Comparison of ENCODE assay signal across 20 cellular contexts in genomic region chr10:33064706-33065105, GRCh38.
A peak's percentile ranks its signal among the peaks of the same experiment; 100 is the strongest.
DNase-seq lines count a peak whose midpoint lies in the region; ATAC-seq and TF ChIP-seq lines count a peak whose summit lies in the region.
"Had no signal": no experiment of that assay in that cellular context is flagged by ENCODE, and none has a peak within 500 bp of the region (broad histone marks: within the 10 kb centered on the region; RNA-seq: fewer than 3 reads in every experiment).

No MANE protein-coding gene starts in this region.

- intact Hi-C loops in Panc1 (cut with micrococcal nuclease; ENCODE audit: unreplicated experiment), result no loop called here

- no peak overlapping the region for H2AK5ac ChIP-seq in trophoblast cell (ENCODE audit: low read length)

- no peak for ATAC-seq in Panc1
- ATAC-seq: GM12878 had no signal

- no peaks in the 10 kb centered on the region for H3K9me3 ChIP-seq in Panc1 (ENCODE audit: control insufficient read depth, insufficient read depth, low read depth, low read length)
- H3K9me3 ChIP-seq in trophoblast cell (ENCODE audit: insufficient read depth, low read depth, low read length), result no peaks in the 10 kb centered on the region

- no peak overlapping the region for H2AFZ ChIP-seq in trophoblast cell (ENCODE audit: insufficient read depth, low read length, poor library complexity)

- H3K27ac ChIP-seq in Panc1 (ENCODE audit: low read length) (peak overlapping the region; percentile 39; the same call in 1 of the 2 replicates), trophoblast cell (ENCODE audit: low read depth, low read length) (no peak overlapping the region), caudate nucleus (ENCODE audit: low read depth, low read length) (no peak overlapping the region)
- H3K27ac ChIP-seq: BLaER1 treated with 17β-estradiol and CSF1 and Interleukin-3, amounts not matched to agents 10 nM and 100 nM; KMS-11 had no signal

- CTCF ChIA-PET in Panc1 (lab: Charles Lee), result no interaction called here

- no peak overlapping the region for H3K14ac ChIP-seq in trophoblast cell (ENCODE audit: low read length)

- no peak overlapping the region for H2BK5ac ChIP-seq in trophoblast cell (ENCODE audit: low read depth, low read length, poor library complexity)

- no peak overlapping the region for H3K23ac ChIP-seq in trophoblast cell (ENCODE audit: low read length)

- H4K91ac ChIP-seq in trophoblast cell (ENCODE audit: low read depth, low read length), result no peak overlapping the region

- POLR2A ChIA-PET in Panc1 (lab: Charles Lee), result no interaction called here

- no peak overlapping the region for H2BK12ac ChIP-seq in trophoblast cell (ENCODE audit: low read length)

- no peak overlapping the region for H3K4ac ChIP-seq in trophoblast cell (ENCODE audit: low read depth, low read length)

- H3K36me3 ChIP-seq in Panc1 (ENCODE audit: control insufficient read depth, insufficient read depth, low read length) (no peaks in the 10 kb centered on the region), trophoblast cell (ENCODE audit: control insufficient read depth in 1 of 2, insufficient read depth in 2 of 2, low read length in 2 of 2) (no peaks in the 10 kb centered on the region)
- H3K36me3 ChIP-seq: BLaER1 treated with 17β-estradiol and CSF1 and Interleukin-3, amounts not matched to agents 10 nM and 100 nM had no signal

- H3K4me2 ChIP-seq in trophoblast cell (ENCODE audit: low read length), result no peak overlapping the region
- H3K4me2 ChIP-seq: BLaER1 treated with 17β-estradiol and CSF1 and Interleukin-3, amounts not matched to agents 10 nM and 100 nM; KMS-11 had no signal

- H3K18ac ChIP-seq in trophoblast cell (ENCODE audit: low read length), result no peak overlapping the region

- H3K9ac ChIP-seq in trophoblast cell (ENCODE audit: low read length), result no peak overlapping the region
- H3K9ac ChIP-seq: BLaER1 treated with 17β-estradiol and CSF1 and Interleukin-3, amounts not matched to agents 10 nM and 100 nM; KMS-11 had no signal

- TF ChIP-seq CTCF in AG10803 (conservative IDR thresholded peaks at IDR 0.05; ENCODE audit: low read length) (no peak), Panc1 (IDR thresholded peaks at IDR 0.05) (no peak), fibroblast of pulmonary artery (IDR thresholded peaks at IDR 0.05; ENCODE audit: low read length, missing control alignments) (no peak)

- in situ Hi-C loops in Panc1 (cut with HindIII; ENCODE audit: low pct_unique_long_range_greater_than_20kb, low sequenced_read_pairs), result no loop called here

- DNase-seq in AG10803 (ENCODE audit: low read depth) (peak; percentile 15), Panc1 (ENCODE audit: low read depth, low spot score) (no peak), fibroblast of pulmonary artery (ENCODE audit: low read depth) (peak; percentile 55), trophoblast cell (peak in 1 of 2 donors; percentile 26), H4 (ENCODE audit: low spot score) (no peak), ecto neural progenitor cell (ENCODE audit: low spot score) (no peak), caudate nucleus (lab: John Stamatoyannopoulos, UW) (no peak)
- DNase-seq: 8988T; CD4-positive, alpha-beta T cell; COR-L47; GOT3; HCEC 1CT; MM.1S; NCI-H2029 treated with DMSO at 0.1 percent for 48 hours; NCI-H2227 treated with DMSO at 0.1 percent for 48 hours; NCI-H526 treated with DMSO at 0.1 percent for 48 hours; SHP77 treated with DMSO at 0.1 percent for 48 hours had no signal

- no CpG with 5 or more reads among the region's 1 CpG for WGBS in trophoblast cell (ENCODE audit: extremely low coverage, insufficient coverage, insufficient read length)

- no peak overlapping the region for H4K8ac ChIP-seq in trophoblast cell (ENCODE audit: low read depth, low read length)

- H4K12ac ChIP-seq in trophoblast cell (ENCODE audit: low read depth, low read length), result no peak overlapping the region

- H3K79me1 ChIP-seq in trophoblast cell (ENCODE audit: low read length), result peaks cover 12% of the 10 kb centered on the region

- H3K79me2 ChIP-seq in trophoblast cell (ENCODE audit: control insufficient read depth, insufficient read depth, low read length, poor library complexity), result no peaks in the 10 kb centered on the region

- H3K4me3 ChIP-seq in AG10803 (ENCODE audit: low read length) (no peak overlapping the region), Panc1 (ENCODE audit: low read depth in 2 of 2, low read length in 2 of 2) (no peak overlapping the region), fibroblast of pulmonary artery (replicated peaks; ENCODE audit: low read depth, low read length) (no peak overlapping the region), trophoblast cell (ENCODE audit: low read depth, low read length) (no peak overlapping the region)
- H3K4me3 ChIP-seq: BLaER1 treated with 17β-estradiol and CSF1 and Interleukin-3, amounts not matched to agents 10 nM and 100 nM; GM12878 had no signal

- H3K27me3 ChIP-seq in Panc1 (ENCODE audit: control insufficient read depth, insufficient read depth, low read length) (no peaks in the 10 kb centered on the region), trophoblast cell (ENCODE audit: insufficient read depth, low read length) (no peaks in the 10 kb centered on the region)
- H3K27me3 ChIP-seq: BLaER1 treated with 17β-estradiol and CSF1 and Interleukin-3, amounts not matched to agents 10 nM and 100 nM had no signal

- H3K4me1 ChIP-seq in Panc1 (ENCODE audit: control insufficient read depth, insufficient read depth, low read length) (no peaks in the 10 kb centered on the region), trophoblast cell (ENCODE audit: control insufficient read depth in 1 of 2, insufficient read depth in 2 of 2, low read length in 2 of 2) (peaks cover 4 to 9% of the 10 kb centered on the region in 2 experiments)
- H3K4me1 ChIP-seq: BLaER1 treated with 17β-estradiol and CSF1 and Interleukin-3, amounts not matched to agents 10 nM and 100 nM had no signal

- peak overlapping the region; percentile 72 for H2BK120ac ChIP-seq in trophoblast cell (ENCODE audit: insufficient read depth, low read length, poor library complexity)

- no TSS peak for BruUV-seq in Panc1 (replicated peaks; lab: Mats Ljungman, UMichigan)

Comparison
In these comparisons a context has a peak if more than half of its experiments do, and no peak if none do; other contexts are left out.
1. DNase-seq: peak in AG10803 (single experiment) and fibroblast of pulmonary artery (single experiment); none in Panc1 (single experiment), H4 (single experiment), ecto neural progenitor cell (single experiment) and caudate nucleus (0 of 61).